9 cellular contexts compared by ENCODE assay signal in the genomic region with DNA sequence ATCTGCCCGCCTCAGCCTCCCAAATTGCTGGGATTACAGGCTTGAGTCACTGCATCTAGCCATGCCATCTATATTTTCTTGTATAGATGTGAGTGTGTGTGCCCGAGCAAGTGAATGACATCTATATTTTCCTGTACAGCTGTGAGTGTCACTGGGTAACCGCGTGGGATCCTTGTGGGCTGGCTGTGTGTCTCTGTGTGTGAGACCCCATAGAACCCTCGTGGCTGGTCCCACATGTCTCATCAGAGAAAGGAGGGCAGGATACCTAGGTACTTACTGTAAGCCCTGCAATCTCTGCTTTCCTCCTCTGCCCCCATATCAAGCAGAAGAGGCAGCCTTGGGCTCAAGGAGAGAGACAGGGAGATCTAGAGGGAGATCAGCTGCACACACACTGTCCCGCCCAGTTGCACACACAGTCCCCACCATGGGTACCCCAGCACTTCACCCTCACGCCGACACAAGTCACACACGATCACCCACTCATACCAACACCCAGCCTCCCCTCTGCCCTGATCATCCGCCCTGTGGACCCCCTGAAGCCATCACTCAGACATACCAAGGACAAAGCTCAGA. TPM values are rescaled to one million over a fixed set of nuclear protein-coding genes. Genes with fewer than 3 reads are reported as not detected.
DNase-seq lines count a peak whose midpoint lies in the region; ATAC-seq and TF ChIP-seq lines count a peak whose summit lies in the region.
"Had no signal": no experiment of that assay in that cellular context is flagged by ENCODE, and none has a peak within 500 bp of the region (broad histone marks: within the 10 kb centered on the region; RNA-seq: fewer than 3 reads in every experiment).

No MANE protein-coding gene starts in this region.

- H3K27ac ChIP-seq in Peyer's patch (peak overlapping the region; percentile 73 to 87 (median 82)), duodenal mucosa (ENCODE audit: low read depth, low read length) (no peak overlapping the region), stomach (peak overlapping the region in 4 of 5 donors; percentile 64 to 80 (median 65))

- H3K4me1 ChIP-seq in Peyer's patch (peaks cover 0 to 10% (median 5%) of the 10 kb centered on the region in 4 donors), duodenal mucosa (ENCODE audit: control insufficient read depth in 1 of 2, insufficient read depth in 2 of 2, low read length in 2 of 2) (peaks cover under 1% of the 10 kb centered on the region in 2 donors), stomach (peaks cover 2 to 12% (median 10%) of the 10 kb centered on the region in 4 donors)

- H3K9ac ChIP-seq in duodenal mucosa (ENCODE audit: low read depth in 1 of 2, low read length in 2 of 2) = peak overlapping the region; percentile 57 to 74

- no peak for DNase-seq in Peyer's patch
- no peak for DNase-seq in stomach
- no peak for DNase-seq in iPS-NIHi11 (ENCODE audit: low spot score)
- no peak for DNase-seq in GM20000 (ENCODE audit: low spot score)
- DNase-seq: midbrain, SIG-M5 had no signal

- TF ChIP-seq EP300 in stomach (IDR thresholded peaks at IDR 0.05) = no peak

- intact Hi-C loops in stomach (cut with DNase I; ENCODE audit: low total_unique reads) = no loop called here

- H3K36me3 ChIP-seq in Peyer's patch (no peaks in the 10 kb centered on the region), duodenal mucosa (ENCODE audit: control insufficient read depth in 1 of 2, insufficient read depth in 2 of 2, low read length in 2 of 2) (peaks cover 0 to 4% of the 10 kb centered on the region in 2 donors), stomach (peaks cover 0 to under 1% (median 0%) of the 10 kb centered on the region in 4 donors)

- whole genome bisulfite sequencing in stomach, 5 donors = 42 to 78% (median 69%) methylated on average over 5 to 10 of the region's 10 CpGs

- H3K9me3 ChIP-seq in Peyer's patch = no peaks in the 10 kb centered on the region
- no peaks in the 10 kb centered on the region for H3K9me3 ChIP-seq in duodenal mucosa (ENCODE audit: control insufficient read depth in 1 of 2, low read length in 2 of 2)
- no peaks in the 10 kb centered on the region for H3K9me3 ChIP-seq in stomach

- H3K4me3 ChIP-seq in Peyer's patch (peak overlapping the region; percentile 46 to 54 (median 51)), duodenal mucosa (ENCODE audit: low read depth in 1 of 2, low read length in 2 of 2) (peak overlapping the region; percentile 50 to 68), stomach (peak overlapping the region; percentile 11 to 39 (median 38))

- TF ChIP-seq POLR2A in Peyer's patch (IDR thresholded peaks at IDR 0.05) (no peak), stomach (IDR thresholded peaks at IDR 0.05) (no peak)

- TF ChIP-seq CTCF in Peyer's patch (IDR thresholded peaks at IDR 0.05) (no peak), stomach (IDR thresholded peaks at IDR 0.05) (no peak), GM20000 (IDR thresholded peaks at IDR 0.05; ENCODE audit: extremely low read depth, missing control alignments) (no peak)

- peak; percentile 24 for ATAC-seq in GM21423 (IDR thresholded peaks at IDR 0.05; ENCODE audit: unreplicated experiment)
- no peak for ATAC-seq in GM21619 (IDR thresholded peaks at IDR 0.05; ENCODE audit: unreplicated experiment)

- no peaks in the 10 kb centered on the region for H3K27me3 ChIP-seq in Peyer's patch
- peaks cover 0 to 2% of the 10 kb centered on the region in 2 donors for H3K27me3 ChIP-seq in duodenal mucosa (ENCODE audit: control insufficient read depth in 1 of 2, insufficient read depth in 2 of 2, low read length in 2 of 2)
- H3K27me3 ChIP-seq in stomach = peaks cover 0 to 55% (median 11%) of the 10 kb centered on the region in 3 donors

RNA-seq across cellular contexts. Expression of gene DENND1C, which starts 0.7 kb away (rescaled TPM):
- total RNA-seq in Peyer's patch (10 to 100 TPM in 1 of 4 donors, 1 to 10 TPM in 3; 4.5 to 25.6 (median 8.2) TPM), stomach (10 to 100 TPM in 1 of 5 donors, 1 to 10 TPM in 2, under 1 TPM in 2; 0.45 to 15.2 (median 1.1) TPM)
- 1 to 10 TPM; 2.5 to 3.1 (median 2.9) TPM for polyA plus RNA-seq in stomach

RNA-seq across cellular contexts. Expression of gene CRB3, which starts 16.9 kb away (rescaled TPM):
- total RNA-seq in Peyer's patch (100 to 1,000 TPM in 3 of 4 donors, 10 to 100 TPM in 1; 21.5 to 245 (median 190) TPM), stomach (100 to 1,000 TPM in 1 of 5 donors, 10 to 100 TPM in 3, 1 to 10 TPM in 1; 7.6 to 203 (median 46.1) TPM)
- 10 to 100 TPM; 34.3 to 66.6 (median 51.9) TPM for polyA plus RNA-seq in stomach

RNA-seq across cellular contexts. Expression of gene TUBB4A, which starts 21.2 kb away (rescaled TPM):
- total RNA-seq in Peyer's patch = 1 to 10 TPM in 1 of 4 donors, under 1 TPM in 1, not detected in 2; 0.54 to 1.6 TPM
- 1 to 10 TPM in 2 of 5 donors, under 1 TPM in 1, not detected in 2; 0.89 to 3.9 (median 1.1) TPM for total RNA-seq in stomach
- under 1 TPM in 2 of 3 donors, not detected in 1; 0.76 to 0.85 TPM for polyA plus RNA-seq in stomach

RNA-seq across cellular contexts. Expression of gene SLC25A23, which starts 21.3 kb away (rescaled TPM):
- total RNA-seq in Peyer's patch (100 to 1,000 TPM in 3 of 4 donors, 10 to 100 TPM in 1; 69.3 to 209 (median 122) TPM), stomach (100 to 1,000 TPM in 1 of 5 donors, 10 to 100 TPM in 4; 20.7 to 191 (median 60.1) TPM)
- 10 to 100 TPM; 30.8 to 42.5 (median 34.2) TPM for polyA plus RNA-seq in stomach

RNA-seq across cellular contexts. Expression of gene SLC25A41, which starts 47.4 kb away (rescaled TPM):
- total RNA-seq in Peyer's patch (1 to 10 TPM in 1 of 4 donors, not detected in 3; 2.5 TPM), stomach (1 to 10 TPM in 1 of 5 donors, not detected in 4; 4.9 TPM)
- under 1 TPM in 1 of 3 donors, not detected in 2; 0.80 TPM for polyA plus RNA-seq in stomach
